In genomic region chr1:184051485-184052193, GRCh38 we compare ENCODE assay signal across 8 cellular contexts. TPM values are rescaled to one million over a fixed set of nuclear protein-coding genes. Genes with fewer than 3 reads are reported as not detected.
DNase-seq lines count a peak whose midpoint lies in the region; ATAC-seq and TF ChIP-seq lines count a peak whose summit lies in the region.

Gene TSEN15 (plus strand): TSS chr1:184051730. CDS start chr1:184051756, 26 bp downstream.

- H3K4me3 ChIP-seq in GM12875 (ENCODE audit: low read depth, low read length) = peak within 1 kb of the TSS; percentile 89
- peak within 1 kb of the TSS; percentile 77 to 93 for H3K4me3 ChIP-seq in right atrium auricular region

- DNase-seq in NCI-H128 (lab: John Stamatoyannopoulos, UW; ENCODE audit: unreplicated experiment) (peak; percentile 73), amniotic epithelial cell (ENCODE audit: low read depth) (peak; percentile 76), right atrium auricular region (ENCODE audit: low spot score) (peak; percentile 78), renal cortical epithelial cell (ENCODE audit: low read depth) (peak; percentile 71), middle frontal gyrus (ENCODE audit: extremely low spot score, low spot score) (no peak)

- H3K9me3 ChIP-seq in right atrium auricular region = no peaks in the 10 kb centered on the region

- no peaks in the 10 kb centered on the region for H3K27me3 ChIP-seq in right atrium auricular region

- H3K36me3 ChIP-seq in right atrium auricular region = no peaks in the 10 kb centered on the region

- intact Hi-C loops in T-helper 1 cell treated with Interleukin-12 subunit alpha and Interleukin-12 subunit beta and Interleukin-4 antibody, amounts not matched to agents 30 ng/mL and 1 ng/mL, for 36 hours (cut with micrococcal nuclease) = loop anchor here (1.0 to 10.0 kb wide), 13 partner anchors 15 to 1106 kb away; partner anchors contain the start of genes APOBEC4, C1orf21, EDEM3 and NIBAN1

- peaks cover 0 to 28% of the 10 kb centered on the region in 2 donors for H3K4me1 ChIP-seq in right atrium auricular region

- H3K27ac ChIP-seq in right atrium auricular region = peak within 1 kb of the TSS; percentile 84 to 89

- peak; percentile 99 for ATAC-seq in HG02678 (IDR thresholded peaks at IDR 0.05; ENCODE audit: unreplicated experiment)

- TF ChIP-seq CTCF in GM12875 (IDR thresholded peaks at IDR 0.05; ENCODE audit: borderline replicate concordance, insufficient read depth, low read depth, low read length) (no peak), right atrium auricular region (IDR thresholded peaks at IDR 0.05) (no peak)

RNA-seq across cellular contexts. Expression of gene TSEN15, which starts in this region (rescaled TPM):
- 50.1 and 56.6 TPM in 2 replicates for total RNA-seq in T-helper 1 cell treated with Interleukin-12 subunit alpha and Interleukin-12 subunit beta and Interleukin-4 antibody, amounts not matched to agents 30 ng/mL and 1 ng/mL, for 36 hours
- total RNA-seq in right atrium auricular region (10 to 100 TPM; 18.2 to 42.8 TPM), renal cortical epithelial cell (30.9 and 31.8 TPM in 2 replicates)
